16 cellular contexts compared by ENCODE assay signal in genomic region chr11:108663154-108663877, GRCh38. TPM values are rescaled to one million over a fixed set of nuclear protein-coding genes. Genes with fewer than 3 reads are reported as not detected.
DNase-seq lines count a peak whose midpoint lies in the region; ATAC-seq, FAIRE-seq and TF ChIP-seq lines count a peak whose summit lies in the region.
"Had no signal": no experiment of that assay in that cellular context is flagged by ENCODE, and none has a peak within 500 bp of the region (broad histone marks: within the 10 kb centered on the region; RNA-seq: fewer than 3 reads in every experiment).

No MANE protein-coding gene starts in this region.

- WGBS in HepG2 (ENCODE audit: low lambda C conversion rate) = 44% methylated on average over 5 of the region's 5 CpGs
- 73% methylated on average over 5 of the region's 5 CpGs for WGBS in right lobe of liver (ENCODE audit: insufficient coverage, low coverage, low lambda C conversion rate, missing lambda C conversion rate)

- no peak overlapping the region for H3K4me3 ChIP-seq in HepG2 (replicated peaks in 1 of 3; ENCODE audit: insufficient read depth in 1 of 3, low read depth in 2 of 3, low read length in 3 of 3)
- no peak overlapping the region for H3K4me3 ChIP-seq in right lobe of liver
- H3K4me3 ChIP-seq: MG63, mucosa of descending colon had no signal

- peak overlapping the region; percentile 7 for H2AFZ ChIP-seq in HepG2 (ENCODE audit: low read length)

- H3K27me3 ChIP-seq in HepG2 (ENCODE audit: control insufficient read depth in 1 of 2, insufficient read depth in 2 of 2, low read length in 2 of 2) = no peaks in the 10 kb centered on the region
- no peaks in the 10 kb centered on the region for H3K27me3 ChIP-seq in right lobe of liver
- H3K27me3 ChIP-seq: adrenal gland, MG63 had no signal

- DNase-seq in HepG2 (ENCODE audit: low spot score) (no peak), right lobe of liver (no peak), HCEC 1CT (no peak), hypothalamus (lab: John Stamatoyannopoulos, UW) (no peak)
- no peak for DNase-seq in NK-92 treated with Interleukin-12 subunit alpha and Interleukin-12 subunit beta, amount 100 ng/mL, for 24 hours (lab: John Stamatoyannopoulos, UW)
- no peak for DNase-seq in activated naive CD4-positive, alpha-beta T cell (lab: John Stamatoyannopoulos, UW)
- DNase-seq: effector CD8-positive, alpha-beta T cell; MG63; NCI-H774; small intestine had no signal

- H3K79me2 ChIP-seq in HepG2 (ENCODE audit: insufficient read depth, low read length) = peaks cover 32% of the 10 kb centered on the region

- TF ChIP-seq EP300 in HepG2 (IDR thresholded peaks at IDR 0.05; ENCODE audit: low read depth in 2 of 2, low read length in 2 of 2) (no peak), HepG2 (CRISPR knock-in tag; IDR thresholded peaks at IDR 0.05; ENCODE audit: borderline replicate concordance) (no peak)

- TF ChIP-seq CTCF in HepG2 (CRISPR knock-in tag; IDR thresholded peaks at IDR 0.05) = no peak
- TF ChIP-seq CTCF in right lobe of liver (IDR thresholded peaks at IDR 0.05) = no peak

- no peak for TF ChIP-seq RAD21 in HepG2 (CRISPR knock-in tag; IDR thresholded peaks at IDR 0.05)

- H3K9me3 ChIP-seq in HepG2 (ENCODE audit: low read length) = no peaks in the 10 kb centered on the region
- no peaks in the 10 kb centered on the region for H3K9me3 ChIP-seq in right lobe of liver
- H3K9me3 ChIP-seq: adrenal gland, MG63, mucosa of descending colon had no signal

- TF ChIP-seq POLR2A in HepG2 (IDR thresholded peaks at IDR 0.05; ENCODE audit: insufficient read depth in 1 of 2, low read depth in 2 of 2, low read length in 2 of 2) (no peak), right lobe of liver (IDR thresholded peaks at IDR 0.05) (no peak)

- ATAC-seq in HepG2 = no peak
- no peak for ATAC-seq in right lobe of liver
- ATAC-seq in HG02588 (IDR thresholded peaks at IDR 0.05; ENCODE audit: unreplicated experiment) = peak; percentile 39
- ATAC-seq in HG03469 (IDR thresholded peaks at IDR 0.05; ENCODE audit: unreplicated experiment) = peak; percentile 48
- ATAC-seq: HCT116, mucosa of descending colon had no signal

- POLR2A ChIA-PET in HepG2 (lab: Yijun Ruan, JAX) = interaction anchor here (2.1 kb wide), 1 partner anchor 654 kb away, joined by 10 read pairs; the partner anchor contains the start of gene CUL5

- no peak for FAIRE-seq in HepG2 (lab: Jason Lieb, UNC)
- FAIRE-seq: A204.1, small intestine had no signal

- no TSS peak for BruUV-seq in HepG2 (replicated peaks; lab: Mats Ljungman, UMichigan)

- in situ Hi-C loops in HepG2 (cut with HindIII; ENCODE audit: extremely low pct_ligation_motif_present, low pct_unique_long_range_greater_than_20kb) = no loop called here

- intact Hi-C loops in HepG2 (cut with micrococcal nuclease; ENCODE audit: unreplicated experiment) (no loop called here), right lobe of liver (cut with DNase I) (no loop called here)

- H3K36me3 ChIP-seq in HepG2 (replicated peaks in 1 of 2; ENCODE audit: control insufficient read depth in 1 of 2, insufficient read depth in 2 of 2, low read length in 2 of 2) = no peaks in the 10 kb centered on the region; a peak in 2 of 5 replicates
- H3K36me3 ChIP-seq in right lobe of liver = no peaks in the 10 kb centered on the region
- H3K36me3 ChIP-seq: adrenal gland had no signal

- H3K27ac ChIP-seq in HepG2 (ENCODE audit: extremely low read length, insufficient read depth, low read length) = peak overlapping the region; percentile 23
- no peak overlapping the region for H3K27ac ChIP-seq in right lobe of liver
- H3K27ac ChIP-seq: adrenal gland had no signal

- H3K4me2 ChIP-seq in HepG2 (ENCODE audit: low read depth, low read length) = peak overlapping the region; percentile 85

- no peaks in the 10 kb centered on the region for H4K20me1 ChIP-seq in HepG2 (ENCODE audit: insufficient read depth, low read length)

- H3K4me1 ChIP-seq in HepG2 (ENCODE audit: insufficient read depth, low read length) = peaks cover 49% of the 10 kb centered on the region
- H3K4me1 ChIP-seq in right lobe of liver = peaks cover 0 to 17% (median 0%) of the 10 kb centered on the region in 4 donors

- H3K9ac ChIP-seq in HepG2 (ENCODE audit: insufficient read depth, low read depth, low read length) = no peak overlapping the region

- CTCF ChIA-PET in HepG2 (lab: Yijun Ruan, JAX; ENCODE audit: low intra/inter-chr PET ratio, low total read pairs) = no interaction called here

TF ChIP-seq in HepG2, 621 proteins besides CTCF, POLR2A, EP300 and RAD21:
- TF ChIP-seq FOXJ3 (CRISPR knock-in tag; IDR thresholded peaks at IDR 0.05; ENCODE audit: borderline replicate concordance) = peak; percentile 31; the same call in 1 of the 2 replicates
- no peak for TF ChIP-seq MTF1 (CRISPR knock-in tag; IDR thresholded peaks at IDR 0.05)
- no peak for TF ChIP-seq ZMAT3 (CRISPR knock-in tag; conservative IDR thresholded peaks at IDR 0.05)
- TF ChIP-seq ARID3A (IDR thresholded peaks at IDR 0.05; ENCODE audit: low read depth, low read length) = peak; percentile 6; the same call in 1 of the 2 replicates
- TF ChIP-seq FOXK2 (IDR thresholded peaks at IDR 0.05) = no peak
- TF ChIP-seq CREBL2 (CRISPR knock-in tag; IDR thresholded peaks at IDR 0.05; ENCODE audit: borderline replicate concordance) = no peak
- no peak for TF ChIP-seq MLXIP (CRISPR knock-in tag; IDR thresholded peaks at IDR 0.05; ENCODE audit: borderline replicate concordance)
- peak; percentile 76 for TF ChIP-seq CEBPB (IDR thresholded peaks at IDR 0.05; ENCODE audit: borderline replicate concordance, low read depth, low read length)

RNA-seq across cellular contexts. Expression of gene DDX10, which starts 1.6 kb away (rescaled TPM):
- 32.0 and 39.5 TPM in 2 replicates for total RNA-seq in HepG2 (2016; rRNA removed; fragmentation: Illumina TruSeq; extraction: Trizol)
- 13.9 and 14.1 TPM in 2 replicates for total RNA-seq in HepG2 (2016; cell fraction: cytosol; rRNA removed; fragmentation: Illumina TruSeq; extraction: Trizol; ENCODE audit: low read depth)
- 30.8 and 44.2 TPM in 2 replicates for total RNA-seq in HepG2 (2016; cell fraction: insoluble cytoplasmic fraction; rRNA removed; fragmentation: Illumina TruSeq; extraction: Trizol)
- total RNA-seq in HepG2 (2016; cell fraction: membrane; rRNA removed; fragmentation: Illumina TruSeq; extraction: Trizol) = 11.5 and 13.0 TPM in 2 replicates
- total RNA-seq in HepG2 (2016; cell fraction: nucleus; rRNA removed; fragmentation: Illumina TruSeq; extraction: Trizol) = 34.9 and 40.5 TPM in 2 replicates
- 14.8 and 17.0 TPM in 2 replicates for polyA plus RNA-seq in HepG2 (2011; rRNA removed)
- 12.9 and 16.8 TPM in 2 replicates for polyA plus RNA-seq in HepG2 (2011; cell fraction: cytosol; rRNA removed)
- polyA plus RNA-seq in HepG2 (2011; cell fraction: nucleus; rRNA removed) = 8.6 and 10.4 TPM in 2 replicates
- polyA plus RNA-seq in HepG2 (2012) = 16.1 and 18.0 TPM in 2 replicates
- 3.0 and 3.8 TPM in 2 replicates for polyA plus RNA-seq in HepG2 (2016; cell fraction: cytosol; fragmentation: Illumina TruSeq; extraction: Trizol; ENCODE audit: low read depth)
- 36.3 and 43.6 TPM in 2 replicates for polyA plus RNA-seq in HepG2 (2016; cell fraction: insoluble cytoplasmic fraction; fragmentation: Illumina TruSeq; extraction: Trizol; ENCODE audit: low read depth)
- 4.9 and 7.2 TPM in 2 replicates for polyA plus RNA-seq in HepG2 (2016; cell fraction: membrane; fragmentation: Illumina TruSeq; extraction: Trizol; ENCODE audit: low read depth)
- 25.3 and 25.9 TPM in 2 replicates for polyA plus RNA-seq in HepG2 (2016; cell fraction: nucleus; fragmentation: Illumina TruSeq; extraction: Trizol; ENCODE audit: insufficient read depth, low read depth)
- 24.0 and 24.2 TPM in 2 replicates for polyA minus RNA-seq in HepG2 (2011; rRNA and poly(A)+ RNA removed; ENCODE audit: low replicate concordance)
- 10.8 and 11.6 TPM in 2 replicates for polyA minus RNA-seq in HepG2 (2011; cell fraction: cytosol; rRNA and poly(A)+ RNA removed)
- polyA minus RNA-seq in HepG2 (2011; cell fraction: nucleus; rRNA and poly(A)+ RNA removed) = 38.8 and 40.5 TPM in 2 replicates
- total RNA-seq in right lobe of liver = 10 to 100 TPM in 4 of 6 experiments, 1 to 10 TPM in 2; 7.4 to 13.6 (median 11.3) TPM

Comparison
In these comparisons a context has a peak if more than half of its experiments do, and no peak if none do; other contexts are left out.
1. ATAC-seq: peak in HG02588 (single experiment) and HG03469 (single experiment); none in HepG2 (single experiment) and right lobe of liver (0 of 4).